ENCODE assay signal across 2 cellular contexts in genomic region chr14:43540948-43541347, GRCh38.
TF ChIP-seq lines count a peak whose summit lies in the region.

No MANE protein-coding gene starts in this region.

TF ChIP-seq in HepG2, 621 proteins besides CTCF, POLR2A, EP300 and RAD21 (continues in another document):
- TF ChIP-seq, protein P1, sequence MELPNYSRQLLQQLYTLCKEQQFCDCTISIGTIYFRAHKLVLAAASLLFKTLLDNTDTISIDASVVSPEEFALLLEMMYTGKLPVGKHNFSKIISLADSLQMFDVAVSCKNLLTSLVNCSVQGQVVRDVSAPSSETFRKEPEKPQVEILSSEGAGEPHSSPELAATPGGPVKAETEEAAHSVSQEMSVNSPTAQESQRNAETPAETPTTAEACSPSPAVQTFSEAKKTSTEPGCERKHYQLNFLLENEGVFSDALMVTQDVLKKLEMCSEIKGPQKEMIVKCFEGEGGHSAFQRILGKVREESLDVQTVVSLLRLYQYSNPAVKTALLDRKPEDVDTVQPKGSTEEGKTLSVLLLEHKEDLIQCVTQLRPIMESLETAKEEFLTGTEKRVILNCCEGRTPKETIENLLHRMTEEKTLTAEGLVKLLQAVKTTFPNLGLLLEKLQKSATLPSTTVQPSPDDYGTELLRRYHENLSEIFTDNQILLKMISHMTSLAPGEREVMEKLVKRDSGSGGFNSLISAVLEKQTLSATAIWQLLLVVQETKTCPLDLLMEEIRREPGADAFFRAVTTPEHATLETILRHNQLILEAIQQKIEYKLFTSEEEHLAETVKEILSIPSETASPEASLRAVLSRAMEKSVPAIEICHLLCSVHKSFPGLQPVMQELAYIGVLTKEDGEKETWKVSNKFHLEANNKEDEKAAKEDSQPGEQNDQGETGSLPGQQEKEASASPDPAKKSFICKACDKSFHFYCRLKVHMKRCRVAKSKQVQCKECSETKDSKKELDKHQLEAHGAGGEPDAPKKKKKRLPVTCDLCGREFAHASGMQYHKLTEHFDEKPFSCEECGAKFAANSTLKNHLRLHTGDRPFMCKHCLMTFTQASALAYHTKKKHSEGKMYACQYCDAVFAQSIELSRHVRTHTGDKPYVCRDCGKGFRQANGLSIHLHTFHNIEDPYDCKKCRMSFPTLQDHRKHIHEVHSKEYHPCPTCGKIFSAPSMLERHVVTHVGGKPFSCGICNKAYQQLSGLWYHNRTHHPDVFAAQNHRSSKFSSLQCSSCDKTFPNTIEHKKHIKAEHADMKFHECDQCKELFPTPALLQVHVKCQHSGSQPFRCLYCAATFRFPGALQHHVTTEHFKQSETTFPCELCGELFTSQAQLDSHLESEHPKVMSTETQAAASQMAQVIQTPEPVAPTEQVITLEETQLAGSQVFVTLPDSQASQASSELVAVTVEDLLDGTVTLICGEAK (IDR thresholded peaks at IDR 0.05) = no peak
- TF ChIP-seq, protein P1 (CRISPR knock-in tag; IDR thresholded peaks at IDR 0.05) = no peak
- TF ChIP-seq CBFB (CRISPR knock-in tag; IDR thresholded peaks at IDR 0.05) = 0 out of 2 replicates have a peak, but pooled peaks have one; percentile 55
- 0 out of 2 replicates have a peak, but pooled peaks have one; percentile 57 for TF ChIP-seq DNMT1 (CRISPR knock-in tag; IDR thresholded peaks at IDR 0.05)
- 0 out of 2 replicates have a peak, but pooled peaks have one; percentile 51 for TF ChIP-seq REXO4 (CRISPR knock-in tag; IDR thresholded peaks at IDR 0.05; ENCODE audit: borderline replicate concordance)
- no peak for TF ChIP-seq SMAD1 (CRISPR knock-in tag; IDR thresholded peaks at IDR 0.05; ENCODE audit: borderline replicate concordance, low read depth)
- no peak for TF ChIP-seq ZNF251 (CRISPR knock-in tag; IDR thresholded peaks at IDR 0.05)
- TF ChIP-seq YY1 (IDR thresholded peaks at IDR 0.05; ENCODE audit: insufficient read depth, insufficient replicate concordance, low read depth, low read length) = peak; percentile 25
- TF ChIP-seq DMAP1 (CRISPR knock-in tag; IDR thresholded peaks at IDR 0.05) = no peak
- no peak for TF ChIP-seq HNRNPH1 (optimal IDR thresholded peaks at IDR 0.05; ENCODE audit: low read depth, low read length)
- no peak for TF ChIP-seq SNAI1 (CRISPR knock-in tag; IDR thresholded peaks at IDR 0.05; ENCODE audit: borderline replicate concordance)
- TF ChIP-seq, protein P2, sequence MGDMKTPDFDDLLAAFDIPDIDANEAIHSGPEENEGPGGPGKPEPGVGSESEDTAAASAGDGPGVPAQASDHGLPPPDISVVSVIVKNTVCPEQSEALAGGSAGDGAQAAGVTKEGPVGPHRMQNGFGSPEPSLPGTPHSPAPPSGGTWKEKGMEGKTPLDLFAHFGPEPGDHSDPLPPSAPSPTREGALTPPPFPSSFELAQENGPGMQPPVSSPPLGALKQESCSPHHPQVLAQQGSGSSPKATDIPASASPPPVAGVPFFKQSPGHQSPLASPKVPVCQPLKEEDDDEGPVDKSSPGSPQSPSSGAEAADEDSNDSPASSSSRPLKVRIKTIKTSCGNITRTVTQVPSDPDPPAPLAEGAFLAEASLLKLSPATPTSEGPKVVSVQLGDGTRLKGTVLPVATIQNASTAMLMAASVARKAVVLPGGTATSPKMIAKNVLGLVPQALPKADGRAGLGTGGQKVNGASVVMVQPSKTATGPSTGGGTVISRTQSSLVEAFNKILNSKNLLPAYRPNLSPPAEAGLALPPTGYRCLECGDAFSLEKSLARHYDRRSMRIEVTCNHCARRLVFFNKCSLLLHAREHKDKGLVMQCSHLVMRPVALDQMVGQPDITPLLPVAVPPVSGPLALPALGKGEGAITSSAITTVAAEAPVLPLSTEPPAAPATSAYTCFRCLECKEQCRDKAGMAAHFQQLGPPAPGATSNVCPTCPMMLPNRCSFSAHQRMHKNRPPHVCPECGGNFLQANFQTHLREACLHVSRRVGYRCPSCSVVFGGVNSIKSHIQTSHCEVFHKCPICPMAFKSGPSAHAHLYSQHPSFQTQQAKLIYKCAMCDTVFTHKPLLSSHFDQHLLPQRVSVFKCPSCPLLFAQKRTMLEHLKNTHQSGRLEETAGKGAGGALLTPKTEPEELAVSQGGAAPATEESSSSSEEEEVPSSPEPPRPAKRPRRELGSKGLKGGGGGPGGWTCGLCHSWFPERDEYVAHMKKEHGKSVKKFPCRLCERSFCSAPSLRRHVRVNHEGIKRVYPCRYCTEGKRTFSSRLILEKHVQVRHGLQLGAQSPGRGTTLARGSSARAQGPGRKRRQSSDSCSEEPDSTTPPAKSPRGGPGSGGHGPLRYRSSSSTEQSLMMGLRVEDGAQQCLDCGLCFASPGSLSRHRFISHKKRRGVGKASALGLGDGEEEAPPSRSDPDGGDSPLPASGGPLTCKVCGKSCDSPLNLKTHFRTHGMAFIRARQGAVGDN (CRISPR knock-in tag; IDR thresholded peaks at IDR 0.05) = peak; percentile 56
- peak; percentile 58 for TF ChIP-seq ZNF501 (CRISPR knock-in tag; IDR thresholded peaks at IDR 0.05)
- 0 out of 2 replicates have a peak, but pooled peaks have one; percentile 24 for TF ChIP-seq SMAD3 (CRISPR knock-in tag; IDR thresholded peaks at IDR 0.05)

TF ChIP-seq in H1, 55 proteins besides CTCF, POLR2A, EP300 and RAD21:
- no peak for TF ChIP-seq E2F6 (IDR thresholded peaks at IDR 0.05)
- TF ChIP-seq, protein P3, sequence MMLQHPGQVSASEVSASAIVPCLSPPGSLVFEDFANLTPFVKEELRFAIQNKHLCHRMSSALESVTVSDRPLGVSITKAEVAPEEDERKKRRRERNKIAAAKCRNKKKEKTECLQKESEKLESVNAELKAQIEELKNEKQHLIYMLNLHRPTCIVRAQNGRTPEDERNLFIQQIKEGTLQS (IDR thresholded peaks at IDR 0.05; ENCODE audit: insufficient read depth, low read depth, low read length) = no peak
- no peak for TF ChIP-seq BCL11A (IDR thresholded peaks at IDR 0.05; ENCODE audit: low read depth in 2 of 2, low read length in 2 of 2)
- TF ChIP-seq ZNF274 (IDR thresholded peaks at IDR 0.05; ENCODE audit: borderline replicate concordance, extremely low read depth, low read length) = no peak
- no peak for TF ChIP-seq CEBPB (IDR thresholded peaks at IDR 0.05; ENCODE audit: low read depth, low read length)
- no peak for TF ChIP-seq SIRT6 (IDR thresholded peaks at IDR 0.05; ENCODE audit: low read length)
- no peak for TF ChIP-seq CHD2 (IDR thresholded peaks at IDR 0.05; ENCODE audit: low read length)
- no peak for TF ChIP-seq USF2 (IDR thresholded peaks at IDR 0.05; ENCODE audit: low read length)
- no peak for TF ChIP-seq EGR1 (IDR thresholded peaks at IDR 0.05; ENCODE audit: borderline replicate concordance, low read depth, low read length)
- TF ChIP-seq TAF1 (IDR thresholded peaks at IDR 0.05; ENCODE audit: low read depth, low read length) = no peak
- no peak for TF ChIP-seq TBP (IDR thresholded peaks at IDR 0.05; ENCODE audit: low read depth, low read length)
- no peak for TF ChIP-seq POLR2AphosphoS5 (IDR thresholded peaks at IDR 0.05; ENCODE audit: low read depth, low read length)
- no peak for TF ChIP-seq YY1 (IDR thresholded peaks at IDR 0.05; ENCODE audit: low read depth, low read length)
- no peak for TF ChIP-seq RBBP5 (IDR thresholded peaks at IDR 0.05; ENCODE audit: borderline replicate concordance, low read depth, low read length)
- TF ChIP-seq SP1 (IDR thresholded peaks at IDR 0.05; ENCODE audit: low read depth, low read length) = no peak
- no peak for TF ChIP-seq POU5F1 (IDR thresholded peaks at IDR 0.05; ENCODE audit: low read depth, low read length)
- TF ChIP-seq SP4 (IDR thresholded peaks at IDR 0.05; ENCODE audit: low read length) = no peak
